In genomic region chr6:11198663-11199603, GRCh38 we compare ENCODE assay signal across 10 cellular contexts. TPM values are rescaled to one million over a fixed set of nuclear protein-coding genes. Genes with fewer than 3 reads are reported as not detected.
DNase-seq lines count a peak whose midpoint lies in the region; ATAC-seq and TF ChIP-seq lines count a peak whose summit lies in the region.
"Had no signal": no experiment of that assay in that cellular context is flagged by ENCODE, and none has a peak within 500 bp of the region (broad histone marks: within the 10 kb centered on the region; RNA-seq: fewer than 3 reads in every experiment).

No MANE protein-coding gene starts in this region.

- H3K9me3 ChIP-seq in subcutaneous abdominal adipose tissue (ENCODE audit: control insufficient read depth in 5 of 5, low read length in 5 of 5) (no peaks in the 10 kb centered on the region), WERI-Rb-1 (ENCODE audit: severe bottlenecking) (peaks cover 8% of the 10 kb centered on the region)
- H3K9me3 ChIP-seq: HAP-1 had no signal

- peaks cover 55% of the 10 kb centered on the region for H3K4me1 Mint-ChIP-seq in activated T-cell treated with anti-CD3 and anti-CD28 coated beads, Interleukin-2, amount 50 U/mL, for 72 hours (ENCODE audit: low read depth)

- peaks cover 0 to 75% (median 59%) of the 10 kb centered on the region in 5 donors for H3K4me1 ChIP-seq in subcutaneous abdominal adipose tissue (ENCODE audit: control insufficient read depth in 5 of 5, insufficient read depth in 5 of 5, low read length in 5 of 5)

- peaks cover 7 to 11% of the 10 kb centered on the region in 2 donors for H3K36me3 Mint-ChIP-seq in activated T-cell treated with anti-CD3 and anti-CD28 coated beads, Interleukin-2, amount 50 U/mL, for 72 hours (ENCODE audit: insufficient read depth in 2 of 2)

- peak overlapping the region; percentile 66 for H3K27ac ChIP-seq in subcutaneous abdominal adipose tissue (ENCODE audit: low read depth, low read length)
- no peak overlapping the region for H3K27ac ChIP-seq in WERI-Rb-1

- peak overlapping the region; percentile 20 to 61 for H3K4me3 Mint-ChIP-seq in activated T-cell treated with anti-CD3 and anti-CD28 coated beads, Interleukin-2, amount 50 U/mL, for 72 hours

- no peaks in the 10 kb centered on the region for H3K27me3 Mint-ChIP-seq in activated T-cell treated with anti-CD3 and anti-CD28 coated beads, Interleukin-2, amount 50 U/mL, for 72 hours (ENCODE audit: low read depth)

- H3K4me3 ChIP-seq in epithelial cell of proximal tubule (ENCODE audit: low read depth, low read length), result no peak overlapping the region
- H3K4me3 ChIP-seq in subcutaneous abdominal adipose tissue (ENCODE audit: low read depth in 1 of 5, low read length in 5 of 5), result no peak overlapping the region
- no peak overlapping the region for H3K4me3 ChIP-seq in WERI-Rb-1 (ENCODE audit: low read depth, low read length)
- H3K4me3 ChIP-seq: HAP-1 had no signal

- TF ChIP-seq CTCF in epithelial cell of proximal tubule (conservative IDR thresholded peaks at IDR 0.05; ENCODE audit: low read depth, low read length) (no peak), WERI-Rb-1 (IDR thresholded peaks at IDR 0.05; ENCODE audit: low read depth, low read length) (no peak)

- H3K27me3 ChIP-seq in subcutaneous abdominal adipose tissue (ENCODE audit: control insufficient read depth in 5 of 5, insufficient read depth in 4 of 5, low read length in 5 of 5), result no peaks in the 10 kb centered on the region
- H3K27me3 ChIP-seq in WERI-Rb-1 (ENCODE audit: insufficient read depth, low read depth, severe bottlenecking), result no peaks in the 10 kb centered on the region

- H3K9me3 Mint-ChIP-seq in activated T-cell treated with anti-CD3 and anti-CD28 coated beads, Interleukin-2, amount 50 U/mL, for 72 hours, result no peaks in the 10 kb centered on the region

- H3K27ac Mint-ChIP-seq in activated T-cell treated with anti-CD3 and anti-CD28 coated beads, Interleukin-2, amount 50 U/mL, for 72 hours, result peak overlapping the region; percentile 86

- H3K9ac ChIP-seq in subcutaneous abdominal adipose tissue (ENCODE audit: low read length in 5 of 5), result no peak overlapping the region

- ATAC-seq in activated T-cell treated with anti-CD3 and anti-CD28 coated beads, Interleukin-2, amount 50 U/mL, for 72 hours (replicated peaks in 1 of 2), result peak; percentile 67 to 80

- H3K36me3 ChIP-seq in subcutaneous abdominal adipose tissue (ENCODE audit: control insufficient read depth in 5 of 5, insufficient read depth in 5 of 5, low read length in 5 of 5) (peaks cover 5 to 32% (median 14%) of the 10 kb centered on the region in 5 donors), WERI-Rb-1 (no peaks in the 10 kb centered on the region)

- peak; percentile 19 to 27 for DNase-seq in activated T-cell treated with anti-CD3 and anti-CD28 coated beads, Interleukin-2, amount 50 U/mL, for 72 hours
- DNase-seq in activated T-cell treated with anti-CD3 and anti-CD28 coated beads, Interleukin-2, amount 50 U/mL, for 48 hours, result no peak
- DNase-seq in NCI-H2029 (lab: John Stamatoyannopoulos, UW), result peak; percentile 22
- DNase-seq in epithelial cell of proximal tubule (ENCODE audit: low read depth), result peak; percentile 53
- DNase-seq in dedifferentiated amniotic fluid mesenchymal stem cell (ENCODE audit: extremely low spot score), result no peak
- DNase-seq in WERI-Rb-1, result no peak
- DNase-seq in NCI-H146 treated with DMSO at 0.1 percent for 48 hours (lab: John Stamatoyannopoulos, UW; ENCODE audit: unreplicated experiment), result no peak
- DNase-seq: NCI-H526 treated with DMSO at 0.1 percent for 48 hours had no signal

RNA-seq across cellular contexts. Expression of gene NEDD9, which starts 33.5 kb away (rescaled TPM):
- 10 to 100 TPM; 20.8 to 36.4 TPM for total RNA-seq in activated T-cell treated with anti-CD3 and anti-CD28 coated beads, Interleukin-2, amount 50 U/mL, for 72 hours
- 21.7 and 35.1 TPM in 2 replicates for total RNA-seq in epithelial cell of proximal tubule

Comparison
In these comparisons a context has a peak if more than half of its experiments do, and no peak if none do; other contexts are left out.
1. DNase-seq: peak in activated T-cell treated with anti-CD3 and anti-CD28 coated beads, Interleukin-2, amount 50 U/mL, for 72 hours (2 of 2), NCI-H2029 (single experiment) and epithelial cell of proximal tubule (single experiment); none in activated T-cell treated with anti-CD3 and anti-CD28 coated beads, Interleukin-2, amount 50 U/mL, for 48 hours (0 of 2), dedifferentiated amniotic fluid mesenchymal stem cell (single experiment), WERI-Rb-1 (single experiment) and NCI-H146 treated with DMSO at 0.1 percent for 48 hours (single experiment).